In genomic region chr7:134859783-134860182, GRCh38 we compare ENCODE assay signal across 1 cellular context.
TF ChIP-seq lines count a peak whose summit lies in the region.

No MANE protein-coding gene starts in this region.

TF ChIP-seq in HepG2, 621 proteins besides CTCF, POLR2A, EP300 and RAD21 (continued from another document):
- no peak for TF ChIP-seq ZBTB26 (CRISPR knock-in tag; IDR thresholded peaks at IDR 0.05; ENCODE audit: borderline replicate concordance)
- TF ChIP-seq, protein P1, sequence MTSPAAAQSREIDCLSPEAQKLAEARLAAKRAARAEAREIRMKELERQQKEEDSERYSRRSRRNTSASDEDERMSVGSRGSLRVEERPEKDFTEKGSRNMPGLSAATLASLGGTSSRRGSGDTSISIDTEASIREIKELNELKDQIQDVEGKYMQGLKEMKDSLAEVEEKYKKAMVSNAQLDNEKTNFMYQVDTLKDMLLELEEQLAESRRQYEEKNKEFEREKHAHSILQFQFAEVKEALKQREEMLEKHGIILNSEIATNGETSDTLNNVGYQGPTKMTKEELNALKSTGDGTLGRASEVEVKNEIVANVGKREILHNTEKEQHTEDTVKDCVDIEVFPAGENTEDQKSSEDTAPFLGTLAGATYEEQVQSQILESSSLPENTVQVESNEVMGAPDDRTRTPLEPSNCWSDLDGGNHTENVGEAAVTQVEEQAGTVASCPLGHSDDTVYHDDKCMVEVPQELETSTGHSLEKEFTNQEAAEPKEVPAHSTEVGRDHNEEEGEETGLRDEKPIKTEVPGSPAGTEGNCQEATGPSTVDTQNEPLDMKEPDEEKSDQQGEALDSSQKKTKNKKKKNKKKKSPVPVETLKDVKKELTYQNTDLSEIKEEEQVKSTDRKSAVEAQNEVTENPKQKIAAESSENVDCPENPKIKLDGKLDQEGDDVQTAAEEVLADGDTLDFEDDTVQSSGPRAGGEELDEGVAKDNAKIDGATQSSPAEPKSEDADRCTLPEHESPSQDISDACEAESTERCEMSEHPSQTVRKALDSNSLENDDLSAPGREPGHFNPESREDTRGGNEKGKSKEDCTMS (CRISPR knock-in tag; conservative IDR thresholded peaks at IDR 0.05), result no peak
- TF ChIP-seq ZNF557 (CRISPR knock-in tag; IDR thresholded peaks at IDR 0.05), result no peak
- no peak for TF ChIP-seq HMGXB4 (CRISPR knock-in tag; IDR thresholded peaks at IDR 0.05; ENCODE audit: borderline replicate concordance in 1 of 2, low read depth in 1 of 2)
- TF ChIP-seq ERF (CRISPR knock-in tag; IDR thresholded peaks at IDR 0.05), result no peak
- TF ChIP-seq, protein P2, sequence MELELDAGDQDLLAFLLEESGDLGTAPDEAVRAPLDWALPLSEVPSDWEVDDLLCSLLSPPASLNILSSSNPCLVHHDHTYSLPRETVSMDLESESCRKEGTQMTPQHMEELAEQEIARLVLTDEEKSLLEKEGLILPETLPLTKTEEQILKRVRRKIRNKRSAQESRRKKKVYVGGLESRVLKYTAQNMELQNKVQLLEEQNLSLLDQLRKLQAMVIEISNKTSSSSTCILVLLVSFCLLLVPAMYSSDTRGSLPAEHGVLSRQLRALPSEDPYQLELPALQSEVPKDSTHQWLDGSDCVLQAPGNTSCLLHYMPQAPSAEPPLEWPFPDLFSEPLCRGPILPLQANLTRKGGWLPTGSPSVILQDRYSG (CRISPR knock-in tag; IDR thresholded peaks at IDR 0.05), result no peak
